Comparison of ENCODE assay signal across 28 cellular contexts in genomic region chr6:14015964-14016363, GRCh38.
"Had no signal": no experiment of that assay in that cellular context is flagged by ENCODE, and none has a peak within 500 bp of the region (broad histone marks: within the 10 kb centered on the region; RNA-seq: fewer than 3 reads in every experiment).

No MANE protein-coding gene starts in this region.

- ATAC-seq: activated CD4-positive, alpha-beta T cell treated with anti-CD3 and anti-CD28 coated beads for 36 hours; activated CD4-positive, CD25-positive, alpha-beta regulatory T cell treated with anti-CD3 and anti-CD28 coated beads, Interleukin-2, amount 50 U/mL, for 24 hours; activated naive CD4-positive, alpha-beta T cell treated with anti-CD3 and anti-CD28 coated beads, Interleukin-2, amount 50 U/mL, for 72 hours; activated T-cell treated with anti-CD3 and anti-CD28 coated beads, Interleukin-2, amount 50 U/mL, for 72 hours; effector memory CD8-positive, alpha-beta T cell; foreskin keratinocyte; gastrocnemius medialis; heart left ventricle had no signal

- H3K27me3 ChIP-seq: ascending aorta, brain microvascular endothelial cell, foreskin keratinocyte, gastrocnemius medialis had no signal

- H3K27ac Mint-ChIP-seq: activated CD4-positive, alpha-beta memory T cell treated with anti-CD3 and anti-CD28 coated beads, Interleukin-2, amount 10 ng/mL, durations not matched to agents 7 days and 5 days; activated CD4-positive, alpha-beta T cell treated with anti-CD3 and anti-CD28 coated beads for 36 hours; activated CD4-positive, alpha-beta T cell treated with anti-CD3 and anti-CD28 coated beads, Interleukin-2, amount 10 ng/mL, durations not matched to agents 24 days and 14 days; activated naive CD4-positive, alpha-beta T cell treated with anti-CD3 and anti-CD28 coated beads, Interleukin-2, amount 10 ng/mL, durations not matched to agents 7 days and 5 days; activated naive CD4-positive, alpha-beta T cell treated with anti-CD3 and anti-CD28 coated beads, Interleukin-2, amount 50 U/mL, for 72 hours; activated naive CD8-positive, alpha-beta T cell treated with anti-CD3 and anti-CD28 coated beads, Interleukin-2, amount 10 ng/mL, durations not matched to agents 7 days and 5 days; activated T-cell treated with anti-CD3 and anti-CD28 coated beads, Interleukin-2, amount 50 U/mL, for 24 hours; activated T-cell treated with anti-CD3 and anti-CD28 coated beads, Interleukin-2, amount 50 U/mL, for 72 hours; dendritic cell treated with granulocyte-macrophage colony-stimulating factor and Interleukin-4, amounts not matched to agents 40 ng/mL and 50 ng/mL, for 4 days; effector memory CD8-positive, alpha-beta T cell had no signal

- H3K9me3 ChIP-seq: ascending aorta, esophagus muscularis mucosa, gastrocnemius medialis had no signal

- H3K27ac ChIP-seq: ascending aorta, brain microvascular endothelial cell, coronary artery, esophagus muscularis mucosa, foreskin keratinocyte, gastrocnemius medialis, heart left ventricle had no signal

- H3K4me3 Mint-ChIP-seq: activated CD4-positive, alpha-beta memory T cell treated with anti-CD3 and anti-CD28 coated beads, Interleukin-2, amount 10 ng/mL, durations not matched to agents 7 days and 5 days; activated CD4-positive, alpha-beta T cell treated with anti-CD3 and anti-CD28 coated beads for 36 hours; activated CD4-positive, alpha-beta T cell treated with anti-CD3 and anti-CD28 coated beads, Interleukin-2, amount 10 ng/mL, durations not matched to agents 24 days and 14 days; activated naive CD4-positive, alpha-beta T cell treated with anti-CD3 and anti-CD28 coated beads, Interleukin-2, amount 10 ng/mL, durations not matched to agents 7 days and 5 days; activated naive CD8-positive, alpha-beta T cell treated with anti-CD3 and anti-CD28 coated beads, Interleukin-2, amount 10 ng/mL, durations not matched to agents 7 days and 5 days; activated T-cell treated with anti-CD3 and anti-CD28 coated beads, Interleukin-2, amount 50 U/mL, for 24 hours; activated T-cell treated with anti-CD3 and anti-CD28 coated beads, Interleukin-2, amount 50 U/mL, for 72 hours; central memory CD8-positive, alpha-beta T cell; dendritic cell treated with granulocyte-macrophage colony-stimulating factor and Interleukin-4, amounts not matched to agents 40 ng/mL and 50 ng/mL, for 4 days; effector memory CD8-positive, alpha-beta T cell had no signal

- H3K36me3 Mint-ChIP-seq: activated naive CD4-positive, alpha-beta T cell treated with anti-CD3 and anti-CD28 coated beads, Interleukin-2, amount 10 ng/mL, durations not matched to agents 7 days and 5 days; activated naive CD4-positive, alpha-beta T cell treated with anti-CD3 and anti-CD28 coated beads, Interleukin-2, amount 50 U/mL, for 72 hours; activated naive CD8-positive, alpha-beta T cell treated with anti-CD3 and anti-CD28 coated beads, Interleukin-2, amount 10 ng/mL, durations not matched to agents 7 days and 5 days had no signal

- FAIRE-seq: bronchial epithelial cell had no signal

- H3K4me1 Mint-ChIP-seq: activated CD4-positive, alpha-beta memory T cell treated with anti-CD3 and anti-CD28 coated beads, Interleukin-2, amount 10 ng/mL, durations not matched to agents 7 days and 5 days; activated CD4-positive, alpha-beta T cell treated with anti-CD3 and anti-CD28 coated beads for 36 hours; activated CD4-positive, alpha-beta T cell treated with anti-CD3 and anti-CD28 coated beads, Interleukin-2, amount 10 ng/mL, durations not matched to agents 24 days and 14 days; activated naive CD4-positive, alpha-beta T cell treated with anti-CD3 and anti-CD28 coated beads, Interleukin-2, amount 10 ng/mL, durations not matched to agents 7 days and 5 days; activated naive CD8-positive, alpha-beta T cell treated with anti-CD3 and anti-CD28 coated beads, Interleukin-2, amount 10 ng/mL, durations not matched to agents 7 days and 5 days; central memory CD8-positive, alpha-beta T cell had no signal

- H3K4me1 ChIP-seq: ascending aorta, foreskin keratinocyte, gastrocnemius medialis, heart left ventricle had no signal

- DNase-seq: activated CD4-positive, alpha-beta memory T cell treated with anti-CD3 and anti-CD28 coated beads, Interleukin-2, amount 10 ng/mL, durations not matched to agents 7 days and 5 days; activated CD4-positive, alpha-beta T cell treated with anti-CD3 and anti-CD28 coated beads for 36 hours; activated CD4-positive, alpha-beta T cell treated with anti-CD3 and anti-CD28 coated beads, Interleukin-2, amount 10 ng/mL, durations not matched to agents 24 days and 14 days; activated CD8-positive, alpha-beta memory T cell treated with anti-CD3 and anti-CD28 coated beads, Interleukin-2, amount 50 U/mL, for 48 hours; activated gamma-delta T cell; activated naive CD4-positive, alpha-beta T cell; activated naive CD4-positive, alpha-beta T cell treated with anti-CD3 and anti-CD28 coated beads, Interleukin-2, amount 10 ng/mL, durations not matched to agents 7 days and 5 days; activated naive CD8-positive, alpha-beta T cell treated with anti-CD3 and anti-CD28 coated beads, Interleukin-2, amount 10 ng/mL, durations not matched to agents 7 days and 5 days; activated T-cell treated with anti-CD3 and anti-CD28 coated beads for 4 hours; activated T-cell treated with anti-CD3 and anti-CD28 coated beads, Interleukin-2, amount 50 U/mL, for 24 hours; activated T-cell treated with anti-CD3 and anti-CD28 coated beads, Interleukin-2, amount 50 U/mL, for 72 hours; brain microvascular endothelial cell; effector CD4-positive, alpha-beta T cell; effector memory CD8-positive, alpha-beta T cell; erythroblast; foreskin keratinocyte; gastrocnemius medialis; glutamatergic neuron; heart left ventricle; T-helper 2 cell had no signal

- H3K36me3 ChIP-seq: ascending aorta, brain microvascular endothelial cell, esophagus muscularis mucosa, gastrocnemius medialis, heart left ventricle had no signal

- H3K4me3 ChIP-seq: ascending aorta, coronary artery, esophagus muscularis mucosa, gastrocnemius medialis, heart left ventricle had no signal

- H3K9me3 Mint-ChIP-seq: activated CD4-positive, alpha-beta memory T cell treated with anti-CD3 and anti-CD28 coated beads, Interleukin-2, amount 10 ng/mL, durations not matched to agents 7 days and 5 days; activated CD4-positive, alpha-beta T cell treated with anti-CD3 and anti-CD28 coated beads, Interleukin-2, amount 10 ng/mL, durations not matched to agents 24 days and 14 days; activated T-cell treated with anti-CD3 and anti-CD28 coated beads, Interleukin-2, amount 50 U/mL, for 24 hours; activated T-cell treated with anti-CD3 and anti-CD28 coated beads, Interleukin-2, amount 50 U/mL, for 72 hours; central memory CD8-positive, alpha-beta T cell; dendritic cell treated with granulocyte-macrophage colony-stimulating factor and Interleukin-4, amounts not matched to agents 40 ng/mL and 50 ng/mL, for 4 days; effector memory CD8-positive, alpha-beta T cell had no signal
